Comparison of ENCODE assay signal across 8 cellular contexts in genomic region chr1:16237343-16237830, GRCh38. TPM values are rescaled to one million over a fixed set of nuclear protein-coding genes. Genes with fewer than 3 reads are reported as not detected.
DNase-seq lines count a peak whose midpoint lies in the region; ATAC-seq, FAIRE-seq and TF ChIP-seq lines count a peak whose summit lies in the region.

No MANE protein-coding gene starts in this region.

- H3K4me1 Mint-ChIP-seq in T-helper 2 cell treated with Interferon-gamma antibody and Interleukin-4, amounts not matched to agents 5 μg/mL and 100 μg/mL, for 36 hours (ENCODE audit: low read depth) = peaks cover 19% of the 10 kb centered on the region
- H3K4me1 Mint-ChIP-seq in activated naive CD8-positive, alpha-beta T cell (ENCODE audit: low read depth) = peaks cover 20% of the 10 kb centered on the region

- H3K4me1 ChIP-seq in thoracic aorta (ENCODE audit: control insufficient read depth in 1 of 2, low read depth in 2 of 2) = peaks cover 10 to 13% of the 10 kb centered on the region in 2 donors

- peak; percentile 76 for FAIRE-seq in islet of Langerhans (lab: Jason Lieb, UNC)

- H3K27me3 Mint-ChIP-seq in T-helper 2 cell treated with Interferon-gamma antibody and Interleukin-4, amounts not matched to agents 5 μg/mL and 100 μg/mL, for 36 hours (ENCODE audit: low read depth) = no peaks in the 10 kb centered on the region
- no peaks in the 10 kb centered on the region for H3K27me3 Mint-ChIP-seq in activated naive CD8-positive, alpha-beta T cell

- no peaks in the 10 kb centered on the region for H3K36me3 ChIP-seq in thoracic aorta

- H3K27me3 ChIP-seq in thoracic aorta (replicated peaks; ENCODE audit: insufficient read depth) = no peaks in the 10 kb centered on the region

- H3K4me3 Mint-ChIP-seq in T-helper 2 cell treated with Interferon-gamma antibody and Interleukin-4, amounts not matched to agents 5 μg/mL and 100 μg/mL, for 36 hours = peak overlapping the region; percentile 85
- H3K4me3 Mint-ChIP-seq in activated naive CD8-positive, alpha-beta T cell = peak overlapping the region; percentile 90

- no peak for TF ChIP-seq CTCF in thoracic aorta (IDR thresholded peaks at IDR 0.05)

- H3K36me3 Mint-ChIP-seq in T-helper 2 cell treated with Interferon-gamma antibody and Interleukin-4, amounts not matched to agents 5 μg/mL and 100 μg/mL, for 36 hours (ENCODE audit: low read depth) = no peaks in the 10 kb centered on the region
- H3K36me3 Mint-ChIP-seq in activated naive CD8-positive, alpha-beta T cell = no peaks in the 10 kb centered on the region

- no peaks in the 10 kb centered on the region for H3K9me3 Mint-ChIP-seq in T-helper 2 cell treated with Interferon-gamma antibody and Interleukin-4, amounts not matched to agents 5 μg/mL and 100 μg/mL, for 36 hours
- H3K9me3 Mint-ChIP-seq in activated naive CD8-positive, alpha-beta T cell (ENCODE audit: low read depth) = no peaks in the 10 kb centered on the region

- H3K4me3 ChIP-seq in thoracic aorta = peak overlapping the region; percentile 78

- peak overlapping the region; percentile 91 for H3K27ac Mint-ChIP-seq in T-helper 2 cell treated with Interferon-gamma antibody and Interleukin-4, amounts not matched to agents 5 μg/mL and 100 μg/mL, for 36 hours
- peak overlapping the region; percentile 89 for H3K27ac Mint-ChIP-seq in activated naive CD8-positive, alpha-beta T cell

- ATAC-seq in thoracic aorta (ENCODE audit: insufficient number of reproducible peaks, low FRiP score, low read depth) (no peak), GM19324 (IDR thresholded peaks at IDR 0.05; ENCODE audit: low FRiP score, unreplicated experiment) (no peak)

- DNase-seq in T-helper 2 cell treated with Interferon-gamma antibody and Interleukin-4, amounts not matched to agents 5 μg/mL and 100 μg/mL, for 36 hours (ENCODE audit: low spot score) = no peak
- DNase-seq in T-helper 2 cell (no peak), thoracic aorta (ENCODE audit: low spot score) (no peak), NCI-H146 treated with DMSO at 0.1 percent for 48 hours (lab: John Stamatoyannopoulos, UW; ENCODE audit: unreplicated experiment) (no peak), occipital lobe (lab: John Stamatoyannopoulos, UW) (no peak)

- peak overlapping the region; percentile 52 to 75 for H3K27ac ChIP-seq in thoracic aorta

- no peaks in the 10 kb centered on the region for H3K9me3 ChIP-seq in thoracic aorta

RNA-seq across cellular contexts. Expression of gene CPLANE2, which starts 0.4 kb away (rescaled TPM):
- total RNA-seq in thoracic aorta (10 to 100 TPM in 1 of 2 donors, 1 to 10 TPM in 1; 9.3 to 14.6 TPM), occipital lobe (19.0 TPM)

RNA-seq across cellular contexts. Expression of gene ARHGEF19, which starts 24.9 kb away (rescaled TPM):
- 1 to 10 TPM; 8.1 to 8.5 TPM for total RNA-seq in thoracic aorta
- 0.16 TPM for total RNA-seq in occipital lobe
